9 cellular contexts compared by ENCODE assay signal in genomic region chr1:6180215-6180577, GRCh38. TPM values are rescaled to one million over a fixed set of nuclear protein-coding genes. Genes with fewer than 3 reads are reported as not detected.
DNase-seq lines count a peak whose midpoint lies in the region; ATAC-seq lines count a peak whose summit lies in the region.
"Had no signal": no experiment of that assay in that cellular context is flagged by ENCODE, and none has a peak within 500 bp of the region (broad histone marks: within the 10 kb centered on the region; RNA-seq: fewer than 3 reads in every experiment).

Gene CHD5, minus strand, starts transcription at chr1:6180321. Its CDS starts 298 bp downstream, at chr1:6180023.

- H3K4me1 ChIP-seq in right cardiac atrium (ENCODE audit: control insufficient read depth, insufficient read depth, low read length) (no peaks in the 10 kb centered on the region), stomach smooth muscle (ENCODE audit: control insufficient read depth, insufficient read depth, low read length) (peaks cover 18% of the 10 kb centered on the region)

- no peaks in the 10 kb centered on the region for H3K27me3 ChIP-seq in right cardiac atrium (ENCODE audit: control insufficient read depth, insufficient read depth)
- H3K27me3 ChIP-seq in stomach smooth muscle (ENCODE audit: control insufficient read depth in 1 of 2, insufficient read depth in 2 of 2, low read length in 2 of 2): peaks cover 25 to 33% of the 10 kb centered on the region in 2 donors

- H3K36me3 Mint-ChIP-seq in activated CD4-positive, alpha-beta T cell treated with anti-CD3 and anti-CD28 coated beads for 36 hours (ENCODE audit: low read depth): peaks cover 8% of the 10 kb centered on the region

- 1% methylated on average over 46 of the region's 46 CpGs for WGBS in right cardiac atrium

- no peak within 1 kb of the TSS for H3K27ac Mint-ChIP-seq in activated CD4-positive, alpha-beta T cell treated with anti-CD3 and anti-CD28 coated beads for 36 hours

- peak; percentile 26 for DNase-seq in activated CD4-positive, alpha-beta T cell treated with anti-CD3 and anti-CD28 coated beads for 36 hours
- DNase-seq in activated CD4-positive, alpha-beta T cell treated with anti-CD3 and anti-CD28 coated beads, Interleukin-2, amount 50 U/mL, for 4 hours: no peak
- DNase-seq in NCI-H748 treated with DMSO at 0.1 percent for 48 hours (lab: John Stamatoyannopoulos, UW): peak; percentile 3
- DNase-seq in right cardiac atrium: peak in 1 of 3 donors; percentile 62
- no peak for DNase-seq in DMS153 (lab: John Stamatoyannopoulos, UW)
- no peak for DNase-seq in GDM1 (lab: John Stamatoyannopoulos, UW)
- no peak for DNase-seq in pons (ENCODE audit: low spot score)
- DNase-seq: activated CD4-positive, CD25-positive, alpha-beta regulatory T cell treated with anti-CD3 and anti-CD28 coated beads, Interleukin-2, amount 50 U/mL, for 72 hours had no signal

- intact Hi-C loops in activated CD4-positive, alpha-beta T cell treated with anti-CD3 and anti-CD28 coated beads for 36 hours (cut with DNase I, micrococcal nuclease): no loop called here
- intact Hi-C loops in right cardiac atrium (cut with DNase I): no loop called here

- H3K9me3 ChIP-seq in right cardiac atrium (ENCODE audit: control insufficient read depth, low read length): no peaks in the 10 kb centered on the region
- no peaks in the 10 kb centered on the region for H3K9me3 ChIP-seq in stomach smooth muscle (ENCODE audit: control insufficient read depth in 2 of 2, low read length in 2 of 2)

- H3K9ac ChIP-seq in stomach smooth muscle (ENCODE audit: low read length in 2 of 2): no peak within 1 kb of the TSS

- peaks cover 36% of the 10 kb centered on the region for H3K27me3 Mint-ChIP-seq in activated CD4-positive, alpha-beta T cell treated with anti-CD3 and anti-CD28 coated beads for 36 hours

- peaks cover 25% of the 10 kb centered on the region for H3K4me1 Mint-ChIP-seq in activated CD4-positive, alpha-beta T cell treated with anti-CD3 and anti-CD28 coated beads for 36 hours

- peak within 1 kb of the TSS; percentile 37 for H3K4me3 ChIP-seq in right cardiac atrium (ENCODE audit: low read length)
- H3K4me3 ChIP-seq in stomach smooth muscle (ENCODE audit: low read length in 2 of 2): peak within 1 kb of the TSS in 1 of 2 donors; percentile 69

- H3K27ac ChIP-seq in right cardiac atrium (ENCODE audit: low read length) (no peak within 1 kb of the TSS), stomach smooth muscle (ENCODE audit: low read length) (peak within 1 kb of the TSS; percentile 24)

- peaks cover 0 to 2% of the 10 kb centered on the region in 2 donors for H3K36me3 ChIP-seq in stomach smooth muscle (ENCODE audit: control insufficient read depth in 2 of 2, insufficient read depth in 2 of 2, low read length in 2 of 2)

- POLR2A ChIA-PET in activated CD4-positive, alpha-beta T cell treated with anti-CD3 and anti-CD28 coated beads for 36 hours (lab: Charles Lee): no interaction called here

- H3K9me3 Mint-ChIP-seq in activated CD4-positive, alpha-beta T cell treated with anti-CD3 and anti-CD28 coated beads for 36 hours (ENCODE audit: low read depth): no peaks in the 10 kb centered on the region

- CTCF ChIA-PET in activated CD4-positive, alpha-beta T cell treated with anti-CD3 and anti-CD28 coated beads for 36 hours (lab: Charles Lee): interaction anchor here (0.7 kb wide), 1 partner anchor 323 kb away, joined by 3 read pairs; no protein-coding TSS in a partner anchor

- ATAC-seq in activated CD4-positive, alpha-beta T cell treated with anti-CD3 and anti-CD28 coated beads for 36 hours: no peak
- ATAC-seq in right cardiac atrium: no peak

- no peak within 1 kb of the TSS for H3K4me3 Mint-ChIP-seq in activated CD4-positive, alpha-beta T cell treated with anti-CD3 and anti-CD28 coated beads for 36 hours

RNA-seq across cellular contexts. Expression of gene CHD5, which starts in this region (rescaled TPM):
- total RNA-seq in activated CD4-positive, alpha-beta T cell treated with anti-CD3 and anti-CD28 coated beads for 36 hours: under 1 TPM; 0.25 to 0.76 TPM
- under 1 TPM; 0.23 to 0.53 (median 0.35) TPM for total RNA-seq in right cardiac atrium
- 0.29 TPM for polyA plus RNA-seq in right cardiac atrium

Comparison
In these comparisons a context has a peak if more than half of its experiments do, and no peak if none do; other contexts are left out.
1. Peak in DNase-seq in activated CD4-positive, alpha-beta T cell treated with anti-CD3 and anti-CD28 coated beads for 36 hours; RNA of the gene not detected or under 1 TPM.